ENCODE assay signal across 7 cellular contexts in genomic region chr10:110556993-110557601, GRCh38.
A peak's percentile ranks its signal among the peaks of the same experiment; 100 is the strongest.
DNase-seq lines count a peak whose midpoint lies in the region; ATAC-seq lines count a peak whose summit lies in the region.

No MANE protein-coding gene starts in this region.

- peak; percentile 82 for ATAC-seq in GM18498 (IDR thresholded peaks at IDR 0.05; ENCODE audit: unreplicated experiment)
- peak; percentile 84 for ATAC-seq in HG02938 (IDR thresholded peaks at IDR 0.05; ENCODE audit: unreplicated experiment)
- no peak for ATAC-seq in HG03457 (IDR thresholded peaks at IDR 0.05; ENCODE audit: unreplicated experiment)

- DNase-seq in RPMI8226 (peak; percentile 52), head of caudate nucleus (peak in 32 of 42 donors; percentile 16 to 79 (median 44))
- peak; percentile 88 for DNase-seq in activated effector memory CD4-positive, alpha-beta T cell treated with anti-CD3 and anti-CD28 coated beads, Interleukin-2, amount 50 U/mL, for 16 hours
- peak; percentile 62 for DNase-seq in stimulated activated CD4-positive, alpha-beta T cell treated with anti-CD3 and anti-CD28 coated beads, Interleukin-12 subunit alpha, Interleukin-12 subunit beta, amount 100 ng/mL, for 4 hours

- intact Hi-C loops in head of caudate nucleus (cut with DNase I): no loop called here
